8 cellular contexts compared by ENCODE assay signal in genomic region chr7:150876817-150877526, GRCh38. TPM values are rescaled to one million over a fixed set of nuclear protein-coding genes. Genes with fewer than 3 reads are reported as not detected.
A peak's percentile ranks its signal among the peaks of the same experiment; 100 is the strongest.
DNase-seq lines count a peak whose midpoint lies in the region; ATAC-seq, FAIRE-seq and TF ChIP-seq lines count a peak whose summit lies in the region.

No MANE protein-coding gene starts in this region.

- no peaks in the 10 kb centered on the region for H3K4me1 ChIP-seq in fibroblast of lung (ENCODE audit: control insufficient read depth, extremely low read depth, insufficient read depth, low read length)

- no peak for ATAC-seq in GM21786 (IDR thresholded peaks at IDR 0.05; ENCODE audit: unreplicated experiment)

- H2AFZ ChIP-seq in fibroblast of lung (ENCODE audit: low read length): no peak overlapping the region

- peaks cover 13% of the 10 kb centered on the region for H3K27me3 Mint-ChIP-seq in nephron progenitor cell (ENCODE audit: low read depth, poor library complexity)

- H4K20me1 ChIP-seq in fibroblast of lung (ENCODE audit: control insufficient read depth, extremely low read depth, insufficient read depth, low read length): no peaks in the 10 kb centered on the region

- H3K4me1 Mint-ChIP-seq in nephron progenitor cell: peaks cover 19% of the 10 kb centered on the region

- DNase-seq in CMK (ENCODE audit: low read depth) (peak; percentile 11), HT-29 (ENCODE audit: low spot score) (peak; percentile 98), NCI-H748 treated with DMSO at 0.1 percent for 48 hours (lab: John Stamatoyannopoulos, UW) (peak; percentile 83), activated T-cell treated with anti-CD3 and anti-CD28 coated beads for 1 hour (ENCODE audit: low read depth) (peak; percentile 33), fibroblast of lung (ENCODE audit: low read depth in 2 of 2) (peak; percentile 53 to 68), nephron progenitor cell (peak; percentile 67), urothelium cell line (ENCODE audit: low spot score) (peak; percentile 48)

- H3K4me2 ChIP-seq in fibroblast of lung (ENCODE audit: extremely low read depth, insufficient read depth, low read length): no peak overlapping the region

- peaks cover 2% of the 10 kb centered on the region for H3K36me3 Mint-ChIP-seq in nephron progenitor cell (ENCODE audit: low read depth)

- peak overlapping the region; percentile 73 for H3K4me3 Mint-ChIP-seq in nephron progenitor cell

- no peaks in the 10 kb centered on the region for H3K36me3 ChIP-seq in fibroblast of lung (ENCODE audit: control insufficient read depth, insufficient read depth, low read length)

- peak; percentile 44 to 50 for TF ChIP-seq CTCF in fibroblast of lung (conservative IDR thresholded peaks at IDR 0.05 in 1 of 2, IDR thresholded peaks at IDR 0.05 in 1 of 2; ENCODE audit: low read depth in 1 of 2, low read length in 2 of 2)
- peak; percentile 48 for TF ChIP-seq CTCF in nephron progenitor cell (IDR thresholded peaks at IDR 0.05)

- H3K4me3 ChIP-seq in fibroblast of lung (replicated peaks in 1 of 4; ENCODE audit: control extremely low read depth in 1 of 4, insufficient read depth in 1 of 4, low read depth in 3 of 4, low read length in 4 of 4): no peak overlapping the region

- H3K9ac ChIP-seq in fibroblast of lung (ENCODE audit: insufficient read depth, low read length): no peak overlapping the region

- H3K27me3 ChIP-seq in fibroblast of lung (ENCODE audit: control insufficient read depth, insufficient read depth, low read length): no peaks in the 10 kb centered on the region

- no peak overlapping the region for H3K27ac ChIP-seq in fibroblast of lung (ENCODE audit: insufficient read depth, low read length)

- peak overlapping the region; percentile 79 for H3K27ac Mint-ChIP-seq in nephron progenitor cell

- FAIRE-seq in urothelium cell line (lab: Jason Lieb, UNC): no peak

- H3K79me2 ChIP-seq in fibroblast of lung (ENCODE audit: control insufficient read depth, insufficient read depth, low read length): no peaks in the 10 kb centered on the region

- no peaks in the 10 kb centered on the region for H3K9me3 ChIP-seq in fibroblast of lung (ENCODE audit: control insufficient read depth, insufficient read depth, low read depth, low read length)

- H3K9me3 Mint-ChIP-seq in nephron progenitor cell: peaks cover 27% of the 10 kb centered on the region

RNA-seq across cellular contexts. Expression of gene AOC1, which starts 24.7 kb away (rescaled TPM):
- total RNA-seq in HT-29 (2014; rRNA removed; shearing (Covaris generic)): 25.2 and 25.8 TPM in 2 replicates
- total RNA-seq in fibroblast of lung: not detected in 2 replicates
- polyA plus RNA-seq in fibroblast of lung: not detected in 2 replicates
- not detected in 2 replicates for polyA plus RNA-seq in fibroblast of lung (2012)
- not detected in 2 replicates for polyA minus RNA-seq in fibroblast of lung (ENCODE audit: low replicate concordance)

Comparison
In these comparisons a context has a peak if more than half of its experiments do, and no peak if none do; other contexts are left out.
1. DNase-seq: peak in every context shown above with its lines; median percentile 98 in HT-29; 83 in NCI-H748 treated with DMSO at 0.1 percent for 48 hours; 67 in nephron progenitor cell; 60 in fibroblast of lung; 48 in urothelium cell line; 33 in activated T-cell treated with anti-CD3 and anti-CD28 coated beads for 1 hour; 11 in CMK.
2. RNA of gene AOC1, which starts 24.7 kb away (total RNA-seq): 25.2 to 25.8 TPM in HT-29; not detected in fibroblast of lung; every median in the first group is over 10 times any median in the second.